In the genomic region with DNA sequence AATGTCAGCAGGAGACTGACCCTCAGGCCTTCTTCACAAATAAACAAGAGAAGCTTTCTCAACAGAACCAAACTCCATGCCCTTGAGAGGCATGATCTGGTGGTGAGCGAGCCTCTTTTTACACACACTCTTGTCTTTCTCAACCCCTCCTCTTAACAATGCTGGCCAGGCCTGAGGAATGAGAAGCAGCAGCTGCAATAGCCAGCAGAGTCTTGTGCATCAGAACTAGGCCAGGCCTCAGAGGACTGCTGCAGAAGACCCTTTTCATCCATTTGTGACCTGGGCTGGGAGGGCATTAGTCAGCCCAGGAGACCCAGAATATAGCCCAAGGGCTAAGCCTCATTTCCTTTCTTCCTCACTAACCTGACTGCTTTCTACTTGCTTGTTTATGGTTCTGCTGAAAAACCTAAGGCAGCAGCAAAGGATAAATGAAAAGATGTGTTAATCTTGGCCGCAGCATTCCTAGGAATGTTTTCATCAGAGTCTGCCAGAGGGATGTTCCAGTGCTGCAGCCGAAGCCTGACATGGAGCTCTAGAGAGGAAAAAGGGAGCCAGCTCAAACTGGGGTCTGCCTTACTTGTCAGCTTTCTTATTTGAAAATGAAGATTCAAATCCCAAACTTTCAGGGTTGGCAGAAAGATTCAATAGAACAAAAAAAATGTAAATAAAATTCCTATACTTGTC, we compare ENCODE assay signal across 23 cellular contexts.
DNase-seq lines count a peak whose midpoint lies in the region; ATAC-seq, FAIRE-seq and TF ChIP-seq lines count a peak whose summit lies in the region.
"Had no signal": no experiment of that assay in that cellular context is flagged by ENCODE, and none has a peak within 500 bp of the region (broad histone marks: within the 10 kb centered on the region; RNA-seq: fewer than 3 reads in every experiment).

No MANE protein-coding gene starts in this region.

- TF ChIP-seq POLR2A in GM12892 (IDR thresholded peaks at IDR 0.05; ENCODE audit: low read depth, low read length) (no peak), Peyer's patch (IDR thresholded peaks at IDR 0.05) (no peak)

- H3K27ac ChIP-seq in subcutaneous abdominal adipose tissue (ENCODE audit: low read depth, low read length), result peak overlapping the region; percentile 48
- H3K27ac ChIP-seq in Peyer's patch, result no peak overlapping the region
- H3K27ac ChIP-seq: GM23248, RWPE1, SJSA1 had no signal

- H3K9me3 ChIP-seq in subcutaneous abdominal adipose tissue (ENCODE audit: control insufficient read depth in 5 of 5, low read length in 5 of 5) (no peaks in the 10 kb centered on the region), Peyer's patch (no peaks in the 10 kb centered on the region)
- H3K9me3 ChIP-seq: SJSA1 had no signal

- H3K4me1 ChIP-seq in subcutaneous abdominal adipose tissue (ENCODE audit: control insufficient read depth in 5 of 5, insufficient read depth in 5 of 5, low read length in 5 of 5), result peaks cover 0 to 22% (median 11%) of the 10 kb centered on the region in 5 donors
- no peaks in the 10 kb centered on the region for H3K4me1 ChIP-seq in Peyer's patch
- H3K4me1 ChIP-seq: SJSA1 had no signal

- peak; percentile 92 for DNase-seq in ELF-1 (ENCODE audit: low read depth, low spot score)
- no peak for DNase-seq in left cardiac atrium
- peak; percentile 1 for DNase-seq in myocyte (ENCODE audit: low read depth)
- DNase-seq in GM12892 (ENCODE audit: insufficient read length), result no peak
- DNase-seq in Peyer's patch, result no peak
- DNase-seq: ACHN; CD4-positive, alpha-beta T cell; GM23248; HCEC 1CT; KG1; NCI-H1436; NCI-H2029; NCI-H2171; NCI-H446; NCI-H748 treated with DMSO at 0.1 percent for 48 hours; OCI-M1 had no signal

- intact Hi-C loops in left cardiac atrium (cut with DNase I), result no loop called here

- no peak for FAIRE-seq in GM12892 (lab: Jason Lieb, UNC)
- FAIRE-seq: GM18507, HepG2 had no signal

- no peak for TF ChIP-seq CTCF in Peyer's patch (IDR thresholded peaks at IDR 0.05)

- H3K4me3 ChIP-seq in subcutaneous abdominal adipose tissue (ENCODE audit: low read depth in 1 of 5, low read length in 5 of 5) (no peak overlapping the region), Peyer's patch (no peak overlapping the region)
- H3K4me3 ChIP-seq: GM23248, SJSA1 had no signal

- no peak overlapping the region for H3K9ac ChIP-seq in subcutaneous abdominal adipose tissue (ENCODE audit: low read length in 5 of 5)
- H3K9ac ChIP-seq: GM23248 had no signal

- ATAC-seq in left cardiac atrium (peak; percentile 48 to 53), HG02571 (IDR thresholded peaks at IDR 0.05; ENCODE audit: unreplicated experiment) (no peak), GM18502 (IDR thresholded peaks at IDR 0.05; ENCODE audit: poor library complexity, unreplicated experiment) (no peak)
- ATAC-seq: HepG2 had no signal

- peaks cover 0 to 2% (median 0%) of the 10 kb centered on the region in 5 donors for H3K27me3 ChIP-seq in subcutaneous abdominal adipose tissue (ENCODE audit: control insufficient read depth in 5 of 5, insufficient read depth in 4 of 5, low read length in 5 of 5)
- no peaks in the 10 kb centered on the region for H3K27me3 ChIP-seq in Peyer's patch
- H3K27me3 ChIP-seq: SJSA1 had no signal

- H3K36me3 ChIP-seq in subcutaneous abdominal adipose tissue (ENCODE audit: control insufficient read depth in 5 of 5, insufficient read depth in 5 of 5, low read length in 5 of 5) (no peaks in the 10 kb centered on the region), Peyer's patch (no peaks in the 10 kb centered on the region)
- H3K36me3 ChIP-seq: SJSA1 had no signal

Comparison
In these comparisons a context has a peak if more than half of its experiments do, and no peak if none do; other contexts are left out.
1. DNase-seq: peak in ELF-1 (single experiment) and myocyte (single experiment); none in left cardiac atrium (single experiment), GM12892 (single experiment) and Peyer's patch (0 of 3).
2. ATAC-seq: peak in left cardiac atrium (2 of 2); none in HG02571 (single experiment) and GM18502 (single experiment).